ENCODE assay signal across 25 cellular contexts in the genomic region with DNA sequence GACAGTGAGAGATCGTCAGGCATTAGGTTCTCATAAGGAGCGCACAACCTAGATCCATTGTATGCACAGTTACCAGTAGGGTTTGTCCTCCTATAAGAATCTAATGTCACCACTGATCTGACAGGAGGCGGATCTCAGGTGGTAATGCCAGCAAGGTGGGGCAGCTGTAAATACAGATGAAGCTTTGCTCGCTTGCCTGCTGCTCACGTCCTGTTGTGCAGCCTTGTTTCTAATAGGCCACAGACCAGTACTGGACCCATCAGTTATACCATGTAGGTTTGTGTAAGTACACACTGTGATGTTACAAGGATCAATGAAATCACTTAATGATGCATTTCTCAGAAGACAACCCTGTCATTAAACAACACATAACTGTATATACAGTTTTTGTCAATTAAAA. TPM values are rescaled to one million over a fixed set of nuclear protein-coding genes. Genes with fewer than 3 reads are reported as not detected.
DNase-seq lines count a peak whose midpoint lies in the region; ATAC-seq, FAIRE-seq and TF ChIP-seq lines count a peak whose summit lies in the region.
"Had no signal": no experiment of that assay in that cellular context is flagged by ENCODE, and none has a peak within 500 bp of the region (broad histone marks: within the 10 kb centered on the region; RNA-seq: fewer than 3 reads in every experiment).

No MANE protein-coding gene starts in this region.

- CTCF ChIA-PET in CD4-positive, alpha-beta memory T cell (lab: Charles Lee; ENCODE audit: partially characterized antibody), result no interaction called here

- intact Hi-C loops in colonic mucosa (cut with DNase I) (no loop called here), mucosa of descending colon (cut with DNase I, micrococcal nuclease) (no loop called here)
- intact Hi-C loops in CD4-positive, alpha-beta memory T cell (cut with micrococcal nuclease), result no loop called here

- H3K36me3 Mint-ChIP-seq in CD4-positive, alpha-beta memory T cell, result peaks cover 22 to 38% of the 10 kb centered on the region in 2 donors

- no peak for TF ChIP-seq CTCF in colonic mucosa (IDR thresholded peaks at IDR 0.05)
- no peak for TF ChIP-seq CTCF in mucosa of descending colon (IDR thresholded peaks at IDR 0.05)

- H3K4me3 Mint-ChIP-seq in CD4-positive, alpha-beta memory T cell, result no peak overlapping the region
- H3K4me3 Mint-ChIP-seq: B cell; CD4-positive, alpha-beta T cell; CD8-positive, alpha-beta memory T cell had no signal

- H3K27ac ChIP-seq in colonic mucosa, result no peak overlapping the region
- no peak overlapping the region for H3K27ac ChIP-seq in CD4-positive, alpha-beta memory T cell (ENCODE audit: low read depth, low read length)
- H3K27ac ChIP-seq: 22Rv1; A549; BLaER1 treated with 17β-estradiol and CSF1 and Interleukin-3, amounts not matched to agents 10 nM and 100 nM; C4-2B had no signal

- POLR2A ChIA-PET in CD4-positive, alpha-beta memory T cell (lab: Charles Lee; ENCODE audit: partially characterized antibody), result no interaction called here

- no peaks in the 10 kb centered on the region for H3K27me3 ChIP-seq in colonic mucosa
- H3K27me3 ChIP-seq in CD4-positive, alpha-beta memory T cell (ENCODE audit: insufficient read depth, low read length), result no peaks in the 10 kb centered on the region
- H3K27me3 ChIP-seq: BLaER1 treated with 17β-estradiol and CSF1 and Interleukin-3, amounts not matched to agents 10 nM and 100 nM had no signal

- peaks cover 15 to 29% (median 21%) of the 10 kb centered on the region in 4 donors for H3K4me1 Mint-ChIP-seq in CD4-positive, alpha-beta memory T cell
- H3K4me1 Mint-ChIP-seq: B cell had no signal

- H3K4me3 ChIP-seq in colonic mucosa (no peak overlapping the region), mucosa of descending colon (no peak overlapping the region)
- H3K4me3 ChIP-seq in CD4-positive, alpha-beta memory T cell (ENCODE audit: low read length in 2 of 2), result no peak overlapping the region
- H3K4me3 ChIP-seq: A549; BLaER1 treated with 17β-estradiol and CSF1 and Interleukin-3, amounts not matched to agents 10 nM and 100 nM; GM12878 had no signal

- H3K4me1 ChIP-seq in colonic mucosa (no peaks in the 10 kb centered on the region), mucosa of descending colon (ENCODE audit: low read depth) (no peaks in the 10 kb centered on the region)
- no peaks in the 10 kb centered on the region for H3K4me1 ChIP-seq in CD4-positive, alpha-beta memory T cell (ENCODE audit: insufficient read depth, low read length)
- H3K4me1 ChIP-seq: BLaER1 treated with 17β-estradiol and CSF1 and Interleukin-3, amounts not matched to agents 10 nM and 100 nM had no signal

- peak; percentile 48 for ATAC-seq in mucosa of descending colon
- ATAC-seq: A549, GM12878 had no signal

- H3K36me3 ChIP-seq in colonic mucosa, result no peaks in the 10 kb centered on the region
- H3K36me3 ChIP-seq in mucosa of descending colon (ENCODE audit: low read depth), result no peaks in the 10 kb centered on the region
- no peaks in the 10 kb centered on the region for H3K36me3 ChIP-seq in CD4-positive, alpha-beta memory T cell (ENCODE audit: insufficient read depth, low read length)

- H3K27ac Mint-ChIP-seq in CD4-positive, alpha-beta memory T cell, result no peak overlapping the region
- H3K27ac Mint-ChIP-seq: B cell; CD4-positive, alpha-beta T cell had no signal

- H3K9me3 ChIP-seq in colonic mucosa (no peaks in the 10 kb centered on the region), mucosa of descending colon (no peaks in the 10 kb centered on the region)
- no peaks in the 10 kb centered on the region for H3K9me3 ChIP-seq in CD4-positive, alpha-beta memory T cell (ENCODE audit: control insufficient read depth in 1 of 2, low read length in 2 of 2)

- peak; percentile 3 for DNase-seq in NCI-H146 (lab: John Stamatoyannopoulos, UW)
- DNase-seq in NCI-H146 treated with DMSO at 0.1 percent for 48 hours (lab: John Stamatoyannopoulos, UW; ENCODE audit: unreplicated experiment), result no peak
- peak; percentile 20 for DNase-seq in colonic mucosa
- DNase-seq in mucosa of descending colon, result peak in 1 of 3 donors; percentile 42
- DNase-seq in frontal cortex (ENCODE audit: low spot score in 2 of 2), result no peak
- DNase-seq in NCI-H2171 treated with DMSO at 0.1 percent for 48 hours (lab: John Stamatoyannopoulos, UW), result no peak
- DNase-seq in CD4-positive, alpha-beta memory T cell, result no peak
- DNase-seq: AML-193; CD4-positive, alpha-beta T cell; CD8-positive, alpha-beta memory T cell; COR-L47; DMS 273 treated with DMSO at 0.1 percent for 48 hours; DMS153; DMS53; DMS79; DND-41; EL; GDM1 had no signal

- H3K27me3 Mint-ChIP-seq in CD4-positive, alpha-beta memory T cell, result no peaks in the 10 kb centered on the region
- H3K27me3 Mint-ChIP-seq: B cell; CD4-positive, alpha-beta T cell; CD8-positive, alpha-beta memory T cell had no signal

- FAIRE-seq in frontal cortex (lab: Jason Lieb, UNC), result no peak
- FAIRE-seq: A549, GM12878, GM19239 had no signal

- no peak overlapping the region for H3K9ac ChIP-seq in colonic mucosa (ENCODE audit: low read depth in 2 of 2, low read length in 2 of 2)
- H3K9ac ChIP-seq: BLaER1 treated with 17β-estradiol and CSF1 and Interleukin-3, amounts not matched to agents 10 nM and 100 nM had no signal

- H3K9me3 Mint-ChIP-seq in CD4-positive, alpha-beta memory T cell, result peaks cover 0 to 7% (median 0%) of the 10 kb centered on the region in 8 donors

RNA-seq across cellular contexts. Expression of a gene that starts 23.5 kb away (rescaled TPM):
- total RNA-seq in colonic mucosa (10 to 100 TPM; 23.8 to 31.8 TPM), mucosa of descending colon (10 to 100 TPM; 19.1 to 31.5 (median 27.0) TPM), frontal cortex (49.3 TPM)
- total RNA-seq in CD4-positive, alpha-beta memory T cell, result 10 to 100 TPM; 20.2 to 23.3 TPM
- polyA plus RNA-seq in CD4-positive, alpha-beta memory T cell, result 1 to 10 TPM; 3.2 to 6.8 TPM

Comparison
In these comparisons a context has a peak if more than half of its experiments do, and no peak if none do; other contexts are left out.
1. DNase-seq: peak in NCI-H146 (single experiment) and colonic mucosa (single experiment); none in NCI-H146 treated with DMSO at 0.1 percent for 48 hours (single experiment), frontal cortex (0 of 2), NCI-H2171 treated with DMSO at 0.1 percent for 48 hours (single experiment) and CD4-positive, alpha-beta memory T cell (0 of 5).